9 cellular contexts compared by ENCODE assay signal in the genomic region with DNA sequence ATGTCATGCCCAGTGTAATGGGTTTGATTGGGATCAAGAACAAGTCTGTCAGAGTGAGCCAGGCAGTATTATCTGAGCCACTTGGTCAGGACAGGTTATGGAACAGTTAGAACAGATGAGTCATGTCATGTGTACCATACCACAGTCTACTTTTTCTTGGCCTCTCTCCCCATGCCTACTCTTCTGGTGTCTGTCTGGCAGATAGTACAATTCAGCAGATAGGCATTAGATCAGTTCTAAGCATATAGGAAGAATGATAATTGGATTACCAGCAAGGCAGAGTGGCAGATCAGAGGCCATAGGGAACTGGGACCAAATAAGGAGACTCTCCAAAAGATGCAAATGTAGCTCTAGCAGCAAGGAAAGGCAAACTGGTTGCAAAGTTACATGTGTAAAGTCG. TPM values are rescaled to one million over a fixed set of nuclear protein-coding genes. Genes with fewer than 3 reads are reported as not detected.
DNase-seq lines count a peak whose midpoint lies in the region; ATAC-seq and TF ChIP-seq lines count a peak whose summit lies in the region.
"Had no signal": no experiment of that assay in that cellular context is flagged by ENCODE, and none has a peak within 500 bp of the region (broad histone marks: within the 10 kb centered on the region; RNA-seq: fewer than 3 reads in every experiment).

No MANE protein-coding gene starts in this region.

- H3K79me2 ChIP-seq in H9 (ENCODE audit: insufficient read depth, low read length) = peaks cover 2% of the 10 kb centered on the region; the same call in 1 of the 2 replicates

- H2BK15ac ChIP-seq in H9 (ENCODE audit: low read depth, low read length) = no peak overlapping the region

- H2AFZ ChIP-seq in H9 (ENCODE audit: low read length) = no peak overlapping the region

- POLR2A ChIA-PET in naive thymus-derived CD8-positive, alpha-beta T cell (lab: Charles Lee) = interaction anchor here (0.7 kb wide), 1 partner anchor 926 kb away, joined by 5 read pairs; no protein-coding TSS in a partner anchor

- H3K9me3 ChIP-seq in stomach (no peaks in the 10 kb centered on the region), H9 (ENCODE audit: control insufficient read depth, low read depth, low read length) (no peaks in the 10 kb centered on the region)

- H3K79me1 ChIP-seq in H9 (ENCODE audit: insufficient read depth, low read depth, low read length, poor library complexity, severe bottlenecking) = peaks cover 3% of the 10 kb centered on the region

- no peak for TF ChIP-seq POLR2A in stomach (IDR thresholded peaks at IDR 0.05)

- no peak overlapping the region for H2BK12ac ChIP-seq in H9 (ENCODE audit: insufficient read length, low read depth, low read length)

- no peak overlapping the region for H4K91ac ChIP-seq in H9 (ENCODE audit: insufficient read length, low read depth, low read length)

- H2BK120ac ChIP-seq in H9 (ENCODE audit: low read depth, low read length, poor library complexity, severe bottlenecking) = no peak overlapping the region

- 67 to 82% (median 77%) methylated on average over 1 of the region's 1 CpG for WGBS in stomach, 5 donors
- no CpG with 5 or more reads among the region's 1 CpG for WGBS in H9 (ENCODE audit: extremely low coverage, insufficient read length, low lambda C conversion rate)

- no peak overlapping the region for H4K8ac ChIP-seq in H9 (replicated peaks; ENCODE audit: insufficient read length, low read depth, low read length)

- H2BK5ac ChIP-seq in H9 (ENCODE audit: insufficient read length, low read length) = no peak overlapping the region

- no peak overlapping the region for H2BK20ac ChIP-seq in H9 (ENCODE audit: low read depth, low read length, poor library complexity, severe bottlenecking)

- no peaks in the 10 kb centered on the region for H3K27me3 Mint-ChIP-seq in central memory CD8-positive, alpha-beta T cell
- H3K27me3 Mint-ChIP-seq in osteocyte (ENCODE audit: unreplicated experiment) (no peaks in the 10 kb centered on the region), H9 (ENCODE audit: low read depth) (no peaks in the 10 kb centered on the region)
- no peaks in the 10 kb centered on the region for H3K27me3 Mint-ChIP-seq in naive thymus-derived CD8-positive, alpha-beta T cell

- peak; percentile 47 for ATAC-seq in GM19463 (IDR thresholded peaks at IDR 0.05; ENCODE audit: unreplicated experiment)
- ATAC-seq in central memory CD8-positive, alpha-beta T cell (replicated peaks; ENCODE audit: extremely low read depth, poor library complexity, severe bottlenecking) = no peak
- ATAC-seq in naive thymus-derived CD8-positive, alpha-beta T cell = no peak

- H3K23ac ChIP-seq in H9 (ENCODE audit: insufficient read length, low read depth, low read length) = no peak overlapping the region

- intact Hi-C loops in stomach (cut with DNase I; ENCODE audit: low total_unique reads) = no loop called here

- TF ChIP-seq CTCF in HL-60 (IDR thresholded peaks at IDR 0.05; ENCODE audit: insufficient read depth, low read length) = no peak
- TF ChIP-seq CTCF in osteocyte (IDR thresholded peaks at IDR 0.05) = no peak
- no peak for TF ChIP-seq CTCF in stomach (IDR thresholded peaks at IDR 0.05)
- TF ChIP-seq CTCF in H9 (conservative IDR thresholded peaks at IDR 0.05) = no peak

- H3K27me3 ChIP-seq in HL-60 (ENCODE audit: insufficient read depth, poor library complexity, severe bottlenecking) (no peaks in the 10 kb centered on the region), stomach (no peaks in the 10 kb centered on the region), H9 (ENCODE audit: insufficient read depth, low read length) (no peaks in the 10 kb centered on the region)

- peaks cover 24 to 91% (median 49%) of the 10 kb centered on the region in 4 donors for H3K4me1 ChIP-seq in stomach
- H3K4me1 ChIP-seq in H9 (ENCODE audit: insufficient read depth, low read length) = peaks cover 5% of the 10 kb centered on the region; the same call in 1 of the 2 replicates

- DNase-seq in HL-60 (ENCODE audit: low read depth in 1 of 2, low spot score in 1 of 2) (no peak), osteocyte (ENCODE audit: extremely low spot score, unreplicated experiment) (no peak), SHP77 (lab: John Stamatoyannopoulos, UW) (no peak), stomach (no peak), H9 (no peak)
- DNase-seq in central memory CD8-positive, alpha-beta T cell (ENCODE audit: low spot score in 2 of 2) = no peak
- DNase-seq in naive thymus-derived CD8-positive, alpha-beta T cell = no peak

- H3K56ac ChIP-seq in H9 (ENCODE audit: insufficient read length, low read depth, low read length) = no peak overlapping the region

- H3K27ac ChIP-seq in HL-60 (replicated peaks) = 0 out of 2 replicates have a peak overlapping the region, but pooled peaks have one; percentile 16
- no peak overlapping the region for H3K27ac ChIP-seq in stomach
- no peak overlapping the region for H3K27ac ChIP-seq in H9 (ENCODE audit: insufficient read length, low read depth, low read length)
- H3K27ac ChIP-seq: KMS-11 had no signal

- no peak overlapping the region for H3K4me2 ChIP-seq in H9 (ENCODE audit: insufficient read depth, insufficient read length, low read length)
- H3K4me2 ChIP-seq: KMS-11 had no signal

- no peak overlapping the region for H3K18ac ChIP-seq in H9 (ENCODE audit: insufficient read length, low read depth, low read length)

- H3K36me3 ChIP-seq in stomach = peaks cover 2 to 8% (median 8%) of the 10 kb centered on the region in 4 donors

- H3K27ac Mint-ChIP-seq in central memory CD8-positive, alpha-beta T cell (ENCODE audit: low read depth) = peak overlapping the region; percentile 23
- H3K27ac Mint-ChIP-seq in osteocyte (ENCODE audit: unreplicated experiment) (peak overlapping the region; percentile 23), H9 (peak overlapping the region in 1 of 3 experiments; percentile 29; a peak in 1 of 7 replicates)
- H3K27ac Mint-ChIP-seq in naive thymus-derived CD8-positive, alpha-beta T cell = peak overlapping the region in 1 of 10 donors; percentile 17

- no peak overlapping the region for H3K9ac ChIP-seq in H9 (ENCODE audit: extremely low read depth, insufficient read length, low read length)
- H3K9ac ChIP-seq: KMS-11 had no signal

- H3K23me2 ChIP-seq in H9 (ENCODE audit: insufficient read length, low read depth, low read length, poor library complexity, severe bottlenecking) = no peaks in the 10 kb centered on the region

- H3K4me3 Mint-ChIP-seq in central memory CD8-positive, alpha-beta T cell = no peak overlapping the region
- H3K4me3 Mint-ChIP-seq in osteocyte (ENCODE audit: unreplicated experiment) (no peak overlapping the region), H9 (no peak overlapping the region)
- H3K4me3 Mint-ChIP-seq in naive thymus-derived CD8-positive, alpha-beta T cell = no peak overlapping the region

- H2AK5ac ChIP-seq in H9 (ENCODE audit: insufficient read length, low read length) = no peak overlapping the region

- H3K4me3 ChIP-seq in HL-60 (replicated peaks; ENCODE audit: insufficient read depth, low read length) (no peak overlapping the region), stomach (no peak overlapping the region)

- H3K4me1 Mint-ChIP-seq in central memory CD8-positive, alpha-beta T cell = peaks cover 50% of the 10 kb centered on the region
- H3K4me1 Mint-ChIP-seq in osteocyte (ENCODE audit: unreplicated experiment) (peaks cover 26% of the 10 kb centered on the region), H9 (peaks cover 29 to 30% of the 10 kb centered on the region in 2 experiments)
- H3K4me1 Mint-ChIP-seq in naive thymus-derived CD8-positive, alpha-beta T cell = peaks cover 17 to 63% (median 45%) of the 10 kb centered on the region in 4 donors

- H3K4ac ChIP-seq in H9 (ENCODE audit: low read depth, low read length) = no peak overlapping the region

- no peaks in the 10 kb centered on the region for H4K20me1 ChIP-seq in H9 (ENCODE audit: control insufficient read depth, insufficient read depth, insufficient read length)

- H3K36me3 Mint-ChIP-seq in central memory CD8-positive, alpha-beta T cell (ENCODE audit: insufficient read depth) = peaks cover 2% of the 10 kb centered on the region
- peaks cover 11% of the 10 kb centered on the region for H3K36me3 Mint-ChIP-seq in osteocyte (ENCODE audit: unreplicated experiment)
- H3K36me3 Mint-ChIP-seq in naive thymus-derived CD8-positive, alpha-beta T cell = peaks cover 0 to 19% (median 12%) of the 10 kb centered on the region in 3 donors
- peaks cover 3 to 12% (median 9%) of the 10 kb centered on the region in 3 experiments; a peak in 5 of 7 replicates for H3K36me3 Mint-ChIP-seq in H9 (ENCODE audit: insufficient read depth in 1 of 3, low read depth in 3 of 3)

- H3K14ac ChIP-seq in H9 (ENCODE audit: insufficient read depth, low read length) = no peak overlapping the region

- H4K5ac ChIP-seq in H9 (ENCODE audit: insufficient read length, low read depth, low read length) = no peak overlapping the region

- no peak for TF ChIP-seq EP300 in stomach (IDR thresholded peaks at IDR 0.05)

- no peak overlapping the region for H3T11ph ChIP-seq in H9 (ENCODE audit: low read length)

- no peaks in the 10 kb centered on the region for H3K9me3 Mint-ChIP-seq in central memory CD8-positive, alpha-beta T cell
- H3K9me3 Mint-ChIP-seq in osteocyte (ENCODE audit: unreplicated experiment) (no peaks in the 10 kb centered on the region), H9 (no peaks in the 10 kb centered on the region)
- H3K9me3 Mint-ChIP-seq in naive thymus-derived CD8-positive, alpha-beta T cell = no peaks in the 10 kb centered on the region

RNA-seq across cellular contexts. Expression of a gene that starts 30.5 kb away (rescaled TPM):
- total RNA-seq in osteocyte (16.4 and 17.0 TPM in 2 replicates), stomach (10 to 100 TPM; 18.7 to 55.0 (median 45.3) TPM), H9 (2021) (11.7 and 12.0 TPM in 2 replicates)
- total RNA-seq in naive thymus-derived CD8-positive, alpha-beta T cell = 10 to 100 TPM; 24.4 to 25.5 TPM
- 10 to 100 TPM; 16.8 to 23.1 (median 17.8) TPM for polyA plus RNA-seq in naive thymus-derived CD8-positive, alpha-beta T cell
- 10 to 100 TPM in 1 of 3 donors, 1 to 10 TPM in 2; 6.7 to 13.0 (median 9.5) TPM for polyA plus RNA-seq in stomach
